In genomic region chr9:130174025-130174424, GRCh38 we compare ENCODE assay signal across 1 cellular context.
TF ChIP-seq lines count a peak whose summit lies in the region.

No MANE protein-coding gene starts in this region.

TF ChIP-seq in IMR-90, 13 proteins besides CTCF, POLR2A, EP300 and RAD21 (continued from another document):
- TF ChIP-seq ELK1 (IDR thresholded peaks at IDR 0.05; ENCODE audit: borderline replicate concordance, low read depth, low read length) (no peak), MXI1 (IDR thresholded peaks at IDR 0.05; ENCODE audit: borderline replicate concordance, low read depth, low read length) (no peak), CHD1 (IDR thresholded peaks at IDR 0.05; ENCODE audit: low read depth, low read length) (no peak), MAZ (IDR thresholded peaks at IDR 0.05; ENCODE audit: borderline replicate concordance, low read depth, low read length) (no peak), RCOR1 (IDR thresholded peaks at IDR 0.05; ENCODE audit: insufficient replicate concordance, low read length) (no peak), BHLHE40 (IDR thresholded peaks at IDR 0.05; ENCODE audit: low read depth, low read length) (no peak), USF2 (IDR thresholded peaks at IDR 0.05; ENCODE audit: low read depth, low read length) (no peak)
